Comparison of ENCODE assay signal across 21 cellular contexts in genomic region chr17:82930924-82931695, GRCh38.
A peak's percentile ranks its signal among the peaks of the same experiment; 100 is the strongest.
DNase-seq lines count a peak whose midpoint lies in the region; ATAC-seq, FAIRE-seq and TF ChIP-seq lines count a peak whose summit lies in the region.
"Had no signal": no experiment of that assay in that cellular context is flagged by ENCODE, and none has a peak within 500 bp of the region (broad histone marks: within the 10 kb centered on the region; RNA-seq: fewer than 3 reads in every experiment).

No MANE protein-coding gene starts in this region.

- H3K27ac ChIP-seq in K562 (ENCODE audit: extremely low read depth, low read depth, low read length) (no peak overlapping the region), lower lobe of right lung (no peak overlapping the region), suprapubic skin (peak overlapping the region; percentile 18)
- H3K27ac ChIP-seq: 22Rv1, esophagus squamous epithelium had no signal

- no peaks in the 10 kb centered on the region for H3K27me3 ChIP-seq in K562 (ENCODE audit: control insufficient read depth in 2 of 2, insufficient read depth in 2 of 2, low read length in 2 of 2)
- H3K27me3 ChIP-seq in lower lobe of right lung (ENCODE audit: low read depth): no peaks in the 10 kb centered on the region
- H3K27me3 ChIP-seq in suprapubic skin: no peaks in the 10 kb centered on the region
- H3K27me3 ChIP-seq: esophagus squamous epithelium had no signal

- no peak for TF ChIP-seq EP300 in K562 (IDR thresholded peaks at IDR 0.05; ENCODE audit: low read length)
- TF ChIP-seq EP300 in suprapubic skin (IDR thresholded peaks at IDR 0.05): no peak

- peak; percentile 26 for DNase-seq in activated CD4-positive, CD25-positive, alpha-beta regulatory T cell treated with anti-CD3 and anti-CD28 coated beads, Interleukin-2, amount 50 U/mL, for 72 hours
- DNase-seq in K562 (ENCODE audit: extremely low read depth in 1 of 4, low spot score in 3 of 4): no peak
- DNase-seq in lower lobe of right lung: peak; percentile 41
- DNase-seq in suprapubic skin (ENCODE audit: low spot score in 2 of 2): peak in 1 of 2 donors; percentile 67
- no peak for DNase-seq in NCI-H1694 treated with DMSO at 0.1 percent for 48 hours (lab: John Stamatoyannopoulos, UW)
- DNase-seq: activated CD4-positive, alpha-beta T cell treated with anti-CD3 and anti-CD28 coated beads for 4 hours; dermis blood vessel endothelial cell; DMS79 treated with DMSO at 0.1 percent for 48 hours; esophagus squamous epithelium; NCI-H2107; NCI-H774; SHP77; stimulated activated naive CD8-positive, alpha-beta T cell treated with anti-CD3 and anti-CD28 coated beads, Interleukin-15, amount 100 ng/mL, for 72 hours had no signal

- H3K9me1 ChIP-seq in K562 (ENCODE audit: control insufficient read depth, insufficient read depth, low read length): no peaks in the 10 kb centered on the region

- peaks cover 80% of the 10 kb centered on the region; the same call in 2 of the 3 replicates for H3K36me3 ChIP-seq in K562 (ENCODE audit: control insufficient read depth, insufficient read depth, low read length)
- peaks cover 96% of the 10 kb centered on the region for H3K36me3 ChIP-seq in lower lobe of right lung
- peaks cover 74% of the 10 kb centered on the region for H3K36me3 ChIP-seq in suprapubic skin

- H3K4me1 ChIP-seq in K562 (replicated peaks in 1 of 2; ENCODE audit: control insufficient read depth in 2 of 2, insufficient read depth in 2 of 2, low read length in 2 of 2) (peaks cover 0 to 10% of the 10 kb centered on the region in 2 experiments; a peak in 2 of 5 replicates), lower lobe of right lung (no peaks in the 10 kb centered on the region), suprapubic skin (peaks cover 10% of the 10 kb centered on the region)

- H3K4me3 ChIP-seq in K562 (no peak overlapping the region), lower lobe of right lung (no peak overlapping the region), suprapubic skin (no peak overlapping the region)
- H3K4me3 ChIP-seq: esophagus squamous epithelium, skin epidermis had no signal

- CTCF ChIA-PET in K562 (lab: Yijun Ruan, JAX; ENCODE audit: low intra/inter-chr PET ratio): interaction anchor here (0.6 kb wide), 1 partner anchor 274 kb away, joined by 3 read pairs; no protein-coding TSS in a partner anchor

- TF ChIP-seq CTCF in K562 (IDR thresholded peaks at IDR 0.05 in 2 of 3, conservative IDR thresholded peaks at IDR 0.05 in 1 of 3; ENCODE audit: insufficient read depth in 2 of 3, low read depth in 1 of 3, low read length in 3 of 3) (no peak), lower lobe of right lung (IDR thresholded peaks at IDR 0.05) (no peak), suprapubic skin (IDR thresholded peaks at IDR 0.05) (no peak)

- ATAC-seq in activated CD4-positive, CD25-positive, alpha-beta regulatory T cell treated with anti-CD3 and anti-CD28 coated beads, Interleukin-2, amount 50 U/mL, for 24 hours: no peak
- ATAC-seq in K562 (no peak), lower lobe of right lung (no peak), HG03025 (IDR thresholded peaks at IDR 0.05; ENCODE audit: low FRiP score, unreplicated experiment) (no peak), HG03139 (IDR thresholded peaks at IDR 0.05; ENCODE audit: unreplicated experiment) (no peak)
- ATAC-seq: natural killer cell treated with Interleukin-12 subunit alpha and Interleukin-12 subunit beta and Interleukin-15 and Interleukin-18, amount 100 ng/mL, for 72 hours; stimulated activated naive CD8-positive, alpha-beta T cell treated with anti-CD3 and anti-CD28 coated beads, Interleukin-15, amount 100 ng/mL, for 72 hours; T-helper 17 cell had no signal

- TF ChIP-seq POLR2A in K562 (conservative IDR thresholded peaks at IDR 0.05): no peak
- TF ChIP-seq POLR2A in suprapubic skin (IDR thresholded peaks at IDR 0.05): no peak

- in situ Hi-C loops in K562 (cut with MboI): no loop called here

- 95% methylated on average over 24 of the region's 39 CpGs for WGBS in K562 (ENCODE audit: insufficient coverage, low coverage, missing lambda C conversion rate)
- 95% methylated on average over 38 of the region's 39 CpGs for WGBS in suprapubic skin

- no peaks in the 10 kb centered on the region for H3K79me2 ChIP-seq in K562 (ENCODE audit: control insufficient read depth, insufficient read depth, low read length)

- FAIRE-seq in K562 (lab: Jason Lieb, UNC): no peak
- FAIRE-seq: H54 had no signal

- H3K9ac ChIP-seq in K562 (ENCODE audit: insufficient read depth in 1 of 2, low read depth in 2 of 2, low read length in 2 of 2): peak overlapping the region in 1 of 2 experiments; percentile 7; a peak in 1 of 4 replicates

- H3K9me3 ChIP-seq in K562 (replicated peaks; ENCODE audit: control insufficient read depth, insufficient read depth, low read depth, low read length) (no peaks in the 10 kb centered on the region), lower lobe of right lung (no peaks in the 10 kb centered on the region), suprapubic skin (no peaks in the 10 kb centered on the region)
- H3K9me3 ChIP-seq: esophagus squamous epithelium had no signal

- TF ChIP-seq RAD21 in K562 (CRISPR knock-in tag; conservative IDR thresholded peaks at IDR 0.05 in 1 of 2, IDR thresholded peaks at IDR 0.05 in 1 of 2): no peak

- H2AFZ ChIP-seq in K562 (ENCODE audit: low read depth, low read length): no peak overlapping the region

- POLR2A ChIA-PET in K562 (lab: Yijun Ruan, JAX): interaction anchor here (0.7 kb wide), 1 partner anchor 246 kb away, joined by 3 read pairs; no protein-coding TSS in a partner anchor

- intact Hi-C loops in K562 (cut with micrococcal nuclease): no loop called here
- intact Hi-C loops in lower lobe of right lung (cut with DNase I): no loop called here

- H4K20me1 ChIP-seq in K562 (replicated peaks; ENCODE audit: control insufficient read depth, insufficient read depth, low read length): no peaks in the 10 kb centered on the region

- no peak overlapping the region for H3K4me2 ChIP-seq in K562 (ENCODE audit: insufficient read depth, low read length)

- BruUV-seq in K562 (replicated peaks; lab: Mats Ljungman, UMichigan): no TSS peak

TF ChIP-seq in K562, 482 proteins besides CTCF, POLR2A, EP300 and RAD21:
- TF ChIP-seq JUND (IDR thresholded peaks at IDR 0.05; ENCODE audit: borderline replicate concordance, low read depth, low read length) (no peak), JUND (tag; IDR thresholded peaks at IDR 0.05; ENCODE audit: borderline replicate concordance, low read depth, low read length) (no peak), FUS (optimal IDR thresholded peaks at IDR 0.05; ENCODE audit: low read depth, low read length) (no peak), RBM22 (IDR thresholded peaks at IDR 0.05; ENCODE audit: low read depth, low read length, poor library complexity, severe bottlenecking) (peak; percentile 55), ZFP91 (CRISPR knock-in tag; IDR thresholded peaks at IDR 0.05) (no peak)

Comparison
In these comparisons a context has a peak if more than half of its experiments do, and no peak if none do; other contexts are left out.
1. DNase-seq: peak in activated CD4-positive, CD25-positive, alpha-beta regulatory T cell treated with anti-CD3 and anti-CD28 coated beads, Interleukin-2, amount 50 U/mL, for 72 hours (single experiment) and lower lobe of right lung (single experiment); none in K562 (0 of 4) and NCI-H1694 treated with DMSO at 0.1 percent for 48 hours (single experiment).